10 cellular contexts compared by ENCODE assay signal in the genomic region with DNA sequence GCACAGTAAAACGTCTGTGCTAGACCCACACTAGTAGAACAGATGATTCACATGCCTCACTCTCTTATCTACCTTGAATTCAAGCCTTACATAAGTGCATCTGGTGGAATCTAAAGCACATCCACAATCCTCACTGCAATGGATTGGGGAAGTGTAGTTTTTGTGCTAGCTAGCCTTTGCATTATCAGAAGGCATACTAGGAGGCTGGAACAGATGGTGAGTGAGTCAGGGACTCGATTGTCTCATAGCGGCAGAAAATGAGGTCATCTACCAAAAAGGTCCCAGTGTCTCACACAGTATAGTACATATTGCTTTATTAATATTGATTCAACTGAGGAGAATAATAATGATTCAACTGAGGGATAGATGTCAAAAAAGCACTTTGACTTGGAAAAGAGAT. TPM values are rescaled to one million over a fixed set of nuclear protein-coding genes. Genes with fewer than 3 reads are reported as not detected.
DNase-seq lines count a peak whose midpoint lies in the region; ATAC-seq and TF ChIP-seq lines count a peak whose summit lies in the region.
"Had no signal": no experiment of that assay in that cellular context is flagged by ENCODE, and none has a peak within 500 bp of the region (broad histone marks: within the 10 kb centered on the region; RNA-seq: fewer than 3 reads in every experiment).

No MANE protein-coding gene starts in this region.

- TF ChIP-seq CTCF in activated CD8-positive, alpha-beta T cell treated with anti-CD3 and anti-CD28 coated beads for 36 hours (IDR thresholded peaks at IDR 0.05): no peak
- TF ChIP-seq CTCF in heart right ventricle (IDR thresholded peaks at IDR 0.05): no peak

- no peaks in the 10 kb centered on the region for H3K9me3 ChIP-seq in heart right ventricle

- no peaks in the 10 kb centered on the region for H3K27me3 ChIP-seq in heart right ventricle

- H3K36me3 ChIP-seq in heart right ventricle: peaks cover 0 to 36% (median 19%) of the 10 kb centered on the region in 9 donors

- intact Hi-C loops in activated CD8-positive, alpha-beta T cell treated with anti-CD3 and anti-CD28 coated beads for 36 hours (cut with micrococcal nuclease): no loop called here
- intact Hi-C loops in heart right ventricle (cut with DNase I): no loop called here

- CTCF ChIA-PET in activated CD8-positive, alpha-beta T cell treated with anti-CD3 and anti-CD28 coated beads for 36 hours (lab: Charles Lee): interaction anchor here (1.4 kb wide), 1 partner anchor 10 kb away, joined by 4 read pairs; no protein-coding TSS in a partner anchor
- CTCF ChIA-PET in activated CD8-positive, alpha-beta T cell treated with anti-CD3 and anti-CD28 coated beads, Interleukin-2, amount 10 ng/mL, durations not matched to agents 7 days and 5 days (lab: Charles Lee): no interaction called here

- no peak for DNase-seq in activated CD8-positive, alpha-beta T cell treated with anti-CD3 and anti-CD28 coated beads for 36 hours
- DNase-seq in activated CD8-positive, alpha-beta T cell treated with anti-CD3 and anti-CD28 coated beads, Interleukin-2, amount 10 ng/mL, durations not matched to agents 7 days and 5 days: no peak
- DNase-seq in astrocyte of the hippocampus (ENCODE audit: low read depth, low spot score): peak; percentile 79
- DNase-seq in heart right ventricle: peak in 1 of 2 donors; percentile 29
- peak in 6 of 49 donors; percentile 0 to 32 (median 6) for DNase-seq in substantia nigra (lab: John Stamatoyannopoulos, UW)
- DNase-seq in epidermal melanocyte (ENCODE audit: insufficient read length, low spot score): no peak
- no peak for DNase-seq in NCI-H128 (lab: John Stamatoyannopoulos, UW; ENCODE audit: unreplicated experiment)
- DNase-seq: activated naive CD4-positive, alpha-beta T cell treated with anti-CD3 and anti-CD28 coated beads for 36 hours; NK-92 treated with Interleukin-12 subunit alpha and Interleukin-12 subunit beta, amount 100 ng/mL, for 24 hours had no signal

- no peaks in the 10 kb centered on the region for H3K9me3 Mint-ChIP-seq in activated CD8-positive, alpha-beta T cell treated with anti-CD3 and anti-CD28 coated beads for 36 hours
- no peaks in the 10 kb centered on the region for H3K9me3 Mint-ChIP-seq in activated CD8-positive, alpha-beta T cell treated with anti-CD3 and anti-CD28 coated beads, Interleukin-2, amount 10 ng/mL, durations not matched to agents 7 days and 5 days (ENCODE audit: insufficient read depth)

- H3K27ac ChIP-seq in heart right ventricle (peak overlapping the region in 4 of 10 donors; percentile 32 to 58 (median 48)), substantia nigra (ENCODE audit: low read depth, low read length, poor library complexity, severe bottlenecking) (peak overlapping the region; percentile 65)

- WGBS in heart right ventricle, 2 donors: 29 to 31% methylated on average over 3 of the region's 3 CpGs

- H3K36me3 Mint-ChIP-seq in activated CD8-positive, alpha-beta T cell treated with anti-CD3 and anti-CD28 coated beads for 36 hours (ENCODE audit: low read depth): peaks cover 57% of the 10 kb centered on the region
- peaks cover 58% of the 10 kb centered on the region for H3K36me3 Mint-ChIP-seq in activated CD8-positive, alpha-beta T cell treated with anti-CD3 and anti-CD28 coated beads, Interleukin-2, amount 10 ng/mL, durations not matched to agents 7 days and 5 days (ENCODE audit: low read depth)

- no peaks in the 10 kb centered on the region for H3K27me3 Mint-ChIP-seq in activated CD8-positive, alpha-beta T cell treated with anti-CD3 and anti-CD28 coated beads for 36 hours
- no peaks in the 10 kb centered on the region for H3K27me3 Mint-ChIP-seq in activated CD8-positive, alpha-beta T cell treated with anti-CD3 and anti-CD28 coated beads, Interleukin-2, amount 10 ng/mL, durations not matched to agents 7 days and 5 days (ENCODE audit: low read depth)

- no peak overlapping the region for H3K4me3 Mint-ChIP-seq in activated CD8-positive, alpha-beta T cell treated with anti-CD3 and anti-CD28 coated beads for 36 hours
- H3K4me3 Mint-ChIP-seq in activated CD8-positive, alpha-beta T cell treated with anti-CD3 and anti-CD28 coated beads, Interleukin-2, amount 10 ng/mL, durations not matched to agents 7 days and 5 days: no peak overlapping the region
- H3K4me3 Mint-ChIP-seq: activated naive CD4-positive, alpha-beta T cell treated with anti-CD3 and anti-CD28 coated beads for 36 hours had no signal

- no peak overlapping the region for H3K4me3 ChIP-seq in heart right ventricle

- peaks cover 0 to 65% (median 28%) of the 10 kb centered on the region in 9 donors for H3K4me1 ChIP-seq in heart right ventricle

- peak; percentile 27 for ATAC-seq in activated CD8-positive, alpha-beta T cell treated with anti-CD3 and anti-CD28 coated beads for 36 hours
- ATAC-seq in activated CD8-positive, alpha-beta T cell treated with anti-CD3 and anti-CD28 coated beads, Interleukin-2, amount 10 ng/mL, durations not matched to agents 7 days and 5 days: no peak
- ATAC-seq in heart right ventricle (peak; percentile 43 to 99 (median 86)), GM19328 (IDR thresholded peaks at IDR 0.05; ENCODE audit: unreplicated experiment) (no peak)

- no peak overlapping the region for H3K27ac Mint-ChIP-seq in activated CD8-positive, alpha-beta T cell treated with anti-CD3 and anti-CD28 coated beads for 36 hours
- H3K27ac Mint-ChIP-seq in activated CD8-positive, alpha-beta T cell treated with anti-CD3 and anti-CD28 coated beads, Interleukin-2, amount 10 ng/mL, durations not matched to agents 7 days and 5 days: no peak overlapping the region
- H3K27ac Mint-ChIP-seq: activated naive CD4-positive, alpha-beta T cell treated with anti-CD3 and anti-CD28 coated beads for 36 hours had no signal

- H3K4me1 Mint-ChIP-seq in activated CD8-positive, alpha-beta T cell treated with anti-CD3 and anti-CD28 coated beads for 36 hours (ENCODE audit: low read depth): peaks cover 45% of the 10 kb centered on the region
- peaks cover 13% of the 10 kb centered on the region for H3K4me1 Mint-ChIP-seq in activated CD8-positive, alpha-beta T cell treated with anti-CD3 and anti-CD28 coated beads, Interleukin-2, amount 10 ng/mL, durations not matched to agents 7 days and 5 days (ENCODE audit: low read depth)

- POLR2A ChIA-PET in activated CD8-positive, alpha-beta T cell treated with anti-CD3 and anti-CD28 coated beads for 36 hours (lab: Charles Lee): no interaction called here
- POLR2A ChIA-PET in activated CD8-positive, alpha-beta T cell treated with anti-CD3 and anti-CD28 coated beads, Interleukin-2, amount 10 ng/mL, durations not matched to agents 7 days and 5 days (lab: Charles Lee): no interaction called here

RNA-seq across cellular contexts. Expression of gene MSANTD4, which starts 9.3 kb away (rescaled TPM):
- 10 to 100 TPM; 10.3 to 11.3 TPM for total RNA-seq in activated CD8-positive, alpha-beta T cell treated with anti-CD3 and anti-CD28 coated beads for 36 hours
- total RNA-seq in activated CD8-positive, alpha-beta T cell treated with anti-CD3 and anti-CD28 coated beads, Interleukin-2, amount 10 ng/mL, durations not matched to agents 7 days and 5 days: 10 to 100 TPM; 14.0 to 17.4 TPM
- total RNA-seq in heart right ventricle: 10 to 100 TPM; 16.4 to 30.5 (median 22.5) TPM
- 10 to 100 TPM in 1 of 2 donors, 1 to 10 TPM in 1; 7.7 to 11.0 TPM for polyA plus RNA-seq in heart right ventricle

Comparison
In these comparisons a context has a peak if more than half of its experiments do, and no peak if none do; other contexts are left out.
1. ATAC-seq: peak in activated CD8-positive, alpha-beta T cell treated with anti-CD3 and anti-CD28 coated beads for 36 hours (single experiment) and heart right ventricle (8 of 8); none in activated CD8-positive, alpha-beta T cell treated with anti-CD3 and anti-CD28 coated beads, Interleukin-2, amount 10 ng/mL, durations not matched to agents 7 days and 5 days (single experiment) and GM19328 (single experiment).